8 cellular contexts compared by ENCODE assay signal in genomic region chr14:77031680-77032482, GRCh38. TPM values are rescaled to one million over a fixed set of nuclear protein-coding genes. Genes with fewer than 3 reads are reported as not detected.
DNase-seq lines count a peak whose midpoint lies in the region; ATAC-seq and TF ChIP-seq lines count a peak whose summit lies in the region.

No MANE protein-coding gene starts in this region.

- no peak for DNase-seq in CD8-positive, alpha-beta T cell
- no peak for DNase-seq in OCI-LY7 (ENCODE audit: low spot score)
- DNase-seq in effector memory CD8-positive, alpha-beta T cell, result no peak
- DNase-seq in hippocampal formation (lab: John Stamatoyannopoulos, UW), result no peak
- no peak for DNase-seq in NCI-H146 treated with DMSO at 0.1 percent for 48 hours (lab: John Stamatoyannopoulos, UW; ENCODE audit: unreplicated experiment)
- no peak for DNase-seq in GM13977 (ENCODE audit: low spot score)
- DNase-seq in SK-N-DZ (ENCODE audit: low spot score), result no peak

- H3K9me3 ChIP-seq in CD8-positive, alpha-beta T cell (ENCODE audit: low read length), result no peaks in the 10 kb centered on the region
- H3K9me3 ChIP-seq in OCI-LY7 (ENCODE audit: low read length) (no peaks in the 10 kb centered on the region), neural cell (ENCODE audit: low read length) (no peaks in the 10 kb centered on the region)

- H3K4me3 ChIP-seq in CD8-positive, alpha-beta T cell (ENCODE audit: low read depth, low read length), result no peak overlapping the region
- H3K4me3 ChIP-seq in OCI-LY7 (ENCODE audit: low read depth, low read length, poor library complexity, severe bottlenecking) (peak overlapping the region; percentile 70), neural cell (ENCODE audit: low read length) (no peak overlapping the region)

- H2AFZ ChIP-seq in OCI-LY7 (ENCODE audit: low read length), result peak overlapping the region; percentile 37; the same call in 1 of the 2 replicates
- no peak overlapping the region for H2AFZ ChIP-seq in neural cell (ENCODE audit: low read depth, low read length)

- no peak for TF ChIP-seq CTCF in CD8-positive, alpha-beta T cell (IDR thresholded peaks at IDR 0.05)
- TF ChIP-seq CTCF in OCI-LY7 (conservative IDR thresholded peaks at IDR 0.05; ENCODE audit: low read length) (no peak), neural cell (IDR thresholded peaks at IDR 0.05; ENCODE audit: poor library complexity, severe bottlenecking) (no peak), GM13977 (IDR thresholded peaks at IDR 0.05; ENCODE audit: extremely low read depth, insufficient read depth, missing control alignments) (no peak)

- TF ChIP-seq RAD21 in neural cell (conservative IDR thresholded peaks at IDR 0.05), result no peak

- H3F3A ChIP-seq in neural cell (ENCODE audit: insufficient read depth, low read length, poor library complexity, severe bottlenecking), result peaks cover 3% of the 10 kb centered on the region

- no peaks in the 10 kb centered on the region for H3K9me3 Mint-ChIP-seq in CD8-positive, alpha-beta T cell
- no peaks in the 10 kb centered on the region for H3K9me3 Mint-ChIP-seq in effector memory CD8-positive, alpha-beta T cell

- peak overlapping the region; percentile 95 for H3K27ac Mint-ChIP-seq in CD8-positive, alpha-beta T cell
- peak overlapping the region; percentile 98 to 99 for H3K27ac Mint-ChIP-seq in effector memory CD8-positive, alpha-beta T cell

- H3K79me2 ChIP-seq in OCI-LY7 (ENCODE audit: insufficient read depth, low read depth, low read length) (peaks cover 7% of the 10 kb centered on the region; the same call in 1 of the 2 replicates), neural cell (replicated peaks; ENCODE audit: insufficient read depth, low read length) (peaks cover 15% of the 10 kb centered on the region)

- H3K27me3 Mint-ChIP-seq in CD8-positive, alpha-beta T cell (ENCODE audit: low read depth), result no peaks in the 10 kb centered on the region
- no peaks in the 10 kb centered on the region for H3K27me3 Mint-ChIP-seq in effector memory CD8-positive, alpha-beta T cell

- peak overlapping the region; percentile 67 for H3K27ac ChIP-seq in CD8-positive, alpha-beta T cell (ENCODE audit: low read depth, low read length)
- H3K27ac ChIP-seq in OCI-LY7 (ENCODE audit: low read depth, low read length, poor library complexity, severe bottlenecking) (peak overlapping the region; percentile 87), neural cell (ENCODE audit: low read length) (peak overlapping the region; percentile 47)

- in situ Hi-C loops in GM13977 (cut with MboI; ENCODE audit: low pct_unique_long_range_greater_than_20kb, low sequenced_read_pairs, unreplicated experiment), result no loop called here

- H3K4me3 Mint-ChIP-seq in CD8-positive, alpha-beta T cell, result peak overlapping the region; percentile 86
- H3K4me3 Mint-ChIP-seq in effector memory CD8-positive, alpha-beta T cell, result peak overlapping the region; percentile 92

- no TSS peak for BruUV-seq in OCI-LY7 (replicated peaks; lab: Mats Ljungman, UMichigan)

- H3K36me3 Mint-ChIP-seq in CD8-positive, alpha-beta T cell, result peaks cover 7% of the 10 kb centered on the region
- H3K36me3 Mint-ChIP-seq in effector memory CD8-positive, alpha-beta T cell (ENCODE audit: insufficient read depth), result peaks cover 54% of the 10 kb centered on the region

- CTCF ChIA-PET in CD8-positive, alpha-beta T cell (lab: Charles Lee), result interaction anchor here (0.6 to 2.0 kb wide), 10 partner anchors 8 to 122 kb away, joined by 3 to 6 read pairs (median 3); no protein-coding TSS in a partner anchor
- CTCF ChIA-PET in OCI-LY7 (lab: Charles Lee; ENCODE audit: unreplicated experiment), result interaction anchor here (0.5 to 0.6 kb wide), 2 partner anchors 10 to 19 kb away, joined by 3 read pairs; no protein-coding TSS in a partner anchor

- TF ChIP-seq EP300 in neural cell (conservative IDR thresholded peaks at IDR 0.05; ENCODE audit: poor library complexity, severe bottlenecking), result no peak

- peak overlapping the region; percentile 60 for H3K9ac ChIP-seq in neural cell (ENCODE audit: low read length)

- peak overlapping the region; percentile 81 for H3K4me2 ChIP-seq in OCI-LY7 (ENCODE audit: low read length)
- H3K4me2 ChIP-seq in neural cell (ENCODE audit: low read length), result no peak overlapping the region

- peaks cover 50% of the 10 kb centered on the region for H3K4me1 ChIP-seq in CD8-positive, alpha-beta T cell (ENCODE audit: insufficient read depth, low read length)
- peaks cover 73% of the 10 kb centered on the region for H3K4me1 ChIP-seq in OCI-LY7 (ENCODE audit: insufficient read depth, low read length, poor library complexity, severe bottlenecking)

- H3K4me1 Mint-ChIP-seq in CD8-positive, alpha-beta T cell (ENCODE audit: low read depth), result peaks cover 59% of the 10 kb centered on the region
- peaks cover 38 to 43% of the 10 kb centered on the region in 2 donors for H3K4me1 Mint-ChIP-seq in effector memory CD8-positive, alpha-beta T cell (ENCODE audit: low read depth in 2 of 2)

- no peaks in the 10 kb centered on the region for H4K20me1 ChIP-seq in OCI-LY7 (ENCODE audit: insufficient read depth, low read length)
- H4K20me1 ChIP-seq in neural cell (ENCODE audit: insufficient read depth), result peaks cover under 1% of the 10 kb centered on the region

- intact Hi-C loops in CD8-positive, alpha-beta T cell (cut with DNase I, micrococcal nuclease), result loop anchor here (1.0 to 10.0 kb wide), 2 partner anchors 8 to 583 kb away; partner anchors contain the start of gene SPTLC2 (in 1 of the 2)
- intact Hi-C loops in OCI-LY7 (cut with micrococcal nuclease; ENCODE audit: unreplicated experiment), result loop anchor here (2.0 to 10.0 kb wide), 4 partner anchors 67 to 563 kb away; partner anchors contain the start of genes CIPC, SAMD15 and TMED8

- no peaks in the 10 kb centered on the region for H3K27me3 ChIP-seq in CD8-positive, alpha-beta T cell (ENCODE audit: insufficient read depth, low read length)
- H3K27me3 ChIP-seq in neural cell (ENCODE audit: insufficient read depth, low read depth, low read length), result no peaks in the 10 kb centered on the region

- H3K9me2 ChIP-seq in OCI-LY7 (ENCODE audit: insufficient read depth, low read length), result no peaks in the 10 kb centered on the region
- no peaks in the 10 kb centered on the region for H3K9me2 ChIP-seq in neural cell (ENCODE audit: insufficient read depth, low read length)

- POLR2A ChIA-PET in CD8-positive, alpha-beta T cell (lab: Charles Lee), result interaction anchor here (0.7 to 5.8 kb wide), 5 partner anchors 9 to 122 kb away, joined by 3 to 89 read pairs (median 5); no protein-coding TSS in a partner anchor
- POLR2A ChIA-PET in OCI-LY7 (lab: Charles Lee), result interaction anchor here (0.6 to 5.9 kb wide), 4 partner anchors 9 to 1866 kb away, joined by 3 to 56 read pairs (median 6); no protein-coding TSS in a partner anchor

- no peaks in the 10 kb centered on the region for H3K36me3 ChIP-seq in CD8-positive, alpha-beta T cell (ENCODE audit: insufficient read depth, low read length)
- H3K36me3 ChIP-seq in OCI-LY7 (ENCODE audit: insufficient read depth, low read length) (no peaks in the 10 kb centered on the region), neural cell (ENCODE audit: insufficient read depth, low read length) (no peaks in the 10 kb centered on the region)

- ATAC-seq in CD8-positive, alpha-beta T cell, result no peak
- ATAC-seq in effector memory CD8-positive, alpha-beta T cell (replicated peaks), result no peak

TF ChIP-seq in neural cell, 6 proteins besides CTCF, POLR2A, EP300 and RAD21:
- TF ChIP-seq POLR2AphosphoS5 (IDR thresholded peaks at IDR 0.05) (no peak), SMC3 (conservative IDR thresholded peaks at IDR 0.05; ENCODE audit: poor library complexity) (no peak), MXI1 (conservative IDR thresholded peaks at IDR 0.05; ENCODE audit: poor library complexity, severe bottlenecking) (no peak), REST (IDR thresholded peaks at IDR 0.05; ENCODE audit: borderline replicate concordance) (no peak), EZH2 (IDR thresholded peaks at IDR 0.05; ENCODE audit: borderline replicate concordance, insufficient read depth, low read length, poor library complexity, severe bottlenecking) (no peak), TAF1 (IDR thresholded peaks at IDR 0.05; ENCODE audit: low read depth) (no peak)

RNA-seq across cellular contexts. Expression of gene IRF2BPL, which starts 3.4 kb away (rescaled TPM):
- total RNA-seq in CD8-positive, alpha-beta T cell, result 10 to 100 TPM; 53.7 to 53.9 TPM
- 18.8 and 25.8 TPM in 2 replicates for total RNA-seq in OCI-LY7 (2014; rRNA removed; shearing (Covaris generic))
- total RNA-seq in OCI-LY7 (2022), result 23.7 and 23.8 TPM in 2 replicates
- 42.9 and 46.5 TPM in 2 replicates for polyA plus RNA-seq in neural cell
- polyA minus RNA-seq in neural cell, result 97.2 and 123 TPM in 2 replicates
- polyA plus RNA-seq in SK-N-DZ (2014; cell fraction: cytosol; rRNA removed), result 18.1 and 20.5 TPM in 2 replicates
- polyA plus RNA-seq in SK-N-DZ (2014; cell fraction: nucleus; rRNA removed), result 10.6 and 12.5 TPM in 2 replicates
